In the genomic region with DNA sequence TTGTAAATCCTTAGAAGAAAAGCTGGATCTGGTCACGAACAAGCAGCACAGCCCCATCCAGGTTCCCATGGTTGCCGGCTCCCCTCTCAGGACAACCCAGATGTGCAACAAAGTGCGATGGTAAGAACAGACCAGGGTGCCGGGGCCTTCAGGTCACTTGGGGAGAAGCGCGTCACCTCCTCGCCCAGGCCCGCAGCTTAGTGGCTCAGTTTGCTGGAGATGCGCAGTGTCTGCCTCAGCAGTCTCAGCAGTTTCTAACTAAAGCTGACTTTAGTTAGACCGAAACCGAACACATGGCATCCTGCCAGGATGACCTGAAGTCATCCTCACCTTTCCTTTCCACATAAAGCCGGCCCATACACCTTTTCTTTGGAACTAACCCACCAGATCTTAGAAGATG, we compare ENCODE assay signal across 8 cellular contexts.
A peak's percentile ranks its signal among the peaks of the same experiment; 100 is the strongest.
DNase-seq lines count a peak whose midpoint lies in the region; ATAC-seq and TF ChIP-seq lines count a peak whose summit lies in the region.
"Not testable (repeated sequence)": the region's sequence is repeated elsewhere in the genome, so short reads cannot be mapped to it uniquely, and the experiment has no call there.

No MANE protein-coding gene starts in this region.

- H4K20me1 ChIP-seq in MM.1S (ENCODE audit: insufficient read depth, low read length); osteoblast (ENCODE audit: insufficient read depth, low read length): not testable (repeated sequence)

- POLR2A ChIA-PET in activated CD4-positive, alpha-beta memory T cell treated with anti-CD3 and anti-CD28 coated beads, Interleukin-2, amount 10 ng/mL, durations not matched to agents 7 days and 5 days (lab: Charles Lee) = not testable (repeated sequence)

- intact Hi-C loops in esophagus squamous epithelium (cut with DNase I); right lobe of liver (cut with DNase I): not testable (repeated sequence)

- CTCF ChIA-PET in activated CD4-positive, alpha-beta memory T cell treated with anti-CD3 and anti-CD28 coated beads, Interleukin-2, amount 10 ng/mL, durations not matched to agents 7 days and 5 days (lab: Charles Lee) = interaction anchor here (0.8 kb wide), 1 partner anchor 34 kb away, joined by 3 read pairs; no protein-coding TSS in a partner anchor

- not testable (repeated sequence) for TF ChIP-seq CTCF in MM.1S (IDR thresholded peaks at IDR 0.05; ENCODE audit: low read length); esophagus squamous epithelium (IDR thresholded peaks at IDR 0.05); right lobe of liver (IDR thresholded peaks at IDR 0.05); osteoblast (IDR thresholded peaks at IDR 0.05; ENCODE audit: extremely low read depth, low read depth, low read length)

- H3F3A ChIP-seq in MM.1S (ENCODE audit: insufficient read depth, low read length) = not testable (repeated sequence)

- not testable (repeated sequence) for H3K9me3 Mint-ChIP-seq in CD4-positive, CD25-positive, alpha-beta regulatory T cell; activated CD4-positive, alpha-beta memory T cell treated with anti-CD3 and anti-CD28 coated beads, Interleukin-2, amount 10 ng/mL, durations not matched to agents 7 days and 5 days; activated naive CD4-positive, alpha-beta T cell treated with anti-CD3 and anti-CD28 coated beads, Interleukin-2, amount 50 U/mL, for 72 hours; stimulated activated naive CD8-positive, alpha-beta T cell treated with anti-CD3 and anti-CD28 coated beads, Interleukin-15, Interleukin-2, amounts not matched to agents 100 ng/mL and 50 ng/mL, for 24 hours

- ATAC-seq in CD4-positive, CD25-positive, alpha-beta regulatory T cell (ENCODE audit: low read depth in 2 of 2); right lobe of liver: not testable (repeated sequence)
- peak in 1 of 2 donors; percentile 16 for ATAC-seq in activated naive CD4-positive, alpha-beta T cell treated with anti-CD3 and anti-CD28 coated beads, Interleukin-2, amount 50 U/mL, for 72 hours

- 35 to 50% methylated on average over 3 to 8 of the region's 12 CpGs for WGBS in esophagus squamous epithelium, 2 donors
- WGBS in right lobe of liver (ENCODE audit: insufficient coverage, low coverage, low lambda C conversion rate, missing lambda C conversion rate) = 0% methylated on average over 2 of the region's 12 CpGs

- not testable (repeated sequence) for DNase-seq in CD4-positive, CD25-positive, alpha-beta regulatory T cell; activated naive CD4-positive, alpha-beta T cell treated with anti-CD3 and anti-CD28 coated beads, Interleukin-2, amount 50 U/mL, for 72 hours (ENCODE audit: low spot score in 2 of 2); esophagus squamous epithelium (lab: John Stamatoyannopoulos, UW); right lobe of liver; osteoblast (ENCODE audit: insufficient read length, low spot score, missing footprints)
- peak; percentile 13 for DNase-seq in MM.1S
- peak; percentile 15 for DNase-seq in activated CD4-positive, alpha-beta memory T cell treated with anti-CD3 and anti-CD28 coated beads, Interleukin-2, amount 10 ng/mL, durations not matched to agents 7 days and 5 days

- H3K4me2 ChIP-seq in MM.1S (ENCODE audit: low read depth, low read length); osteoblast (ENCODE audit: insufficient read depth, low read length): not testable (repeated sequence)

- peaks cover 40% of the 10 kb centered on the region for H3K36me3 ChIP-seq in CD4-positive, CD25-positive, alpha-beta regulatory T cell (ENCODE audit: control insufficient read depth, insufficient read depth, low read length)
- H3K36me3 ChIP-seq in MM.1S (replicated peaks; ENCODE audit: insufficient read depth, low read length); esophagus squamous epithelium; right lobe of liver; osteoblast (ENCODE audit: insufficient read depth, low read length): not testable (repeated sequence)

- H3K9me3 ChIP-seq in CD4-positive, CD25-positive, alpha-beta regulatory T cell (ENCODE audit: control insufficient read depth in 2 of 2, low read length in 2 of 2); MM.1S (replicated peaks; ENCODE audit: insufficient read depth, low read length); esophagus squamous epithelium; right lobe of liver; osteoblast (ENCODE audit: low read depth, low read length): not testable (repeated sequence)

- H3K27me3 Mint-ChIP-seq in CD4-positive, CD25-positive, alpha-beta regulatory T cell; activated CD4-positive, alpha-beta memory T cell treated with anti-CD3 and anti-CD28 coated beads, Interleukin-2, amount 10 ng/mL, durations not matched to agents 7 days and 5 days; stimulated activated naive CD8-positive, alpha-beta T cell treated with anti-CD3 and anti-CD28 coated beads, Interleukin-15, Interleukin-2, amounts not matched to agents 100 ng/mL and 50 ng/mL, for 24 hours: not testable (repeated sequence)

- H3K4me3 Mint-ChIP-seq in CD4-positive, CD25-positive, alpha-beta regulatory T cell = peak overlapping the region in 2 of 4 donors; percentile 43 to 78
- H3K4me3 Mint-ChIP-seq in activated CD4-positive, alpha-beta memory T cell treated with anti-CD3 and anti-CD28 coated beads, Interleukin-2, amount 10 ng/mL, durations not matched to agents 7 days and 5 days = not testable (repeated sequence)
- H3K4me3 Mint-ChIP-seq in stimulated activated naive CD8-positive, alpha-beta T cell treated with anti-CD3 and anti-CD28 coated beads, Interleukin-15, Interleukin-2, amounts not matched to agents 100 ng/mL and 50 ng/mL, for 24 hours = peak overlapping the region; percentile 12

- H3K4me1 ChIP-seq in CD4-positive, CD25-positive, alpha-beta regulatory T cell (ENCODE audit: control insufficient read depth, insufficient read depth, low read length, poor library complexity, severe bottlenecking) = peaks cover 11% of the 10 kb centered on the region
- H3K4me1 ChIP-seq in MM.1S (ENCODE audit: low read length); osteoblast (ENCODE audit: insufficient read depth, low read length): not testable (repeated sequence)
- H3K4me1 ChIP-seq in esophagus squamous epithelium (peaks cover 0 to 19% (median 4%) of the 10 kb centered on the region in 3 donors), right lobe of liver (peaks cover 0 to 39% (median 18%) of the 10 kb centered on the region in 4 donors)

- not testable (repeated sequence) for TF ChIP-seq POLR2A in esophagus squamous epithelium (IDR thresholded peaks at IDR 0.05); right lobe of liver (IDR thresholded peaks at IDR 0.05)

- H3K36me3 Mint-ChIP-seq in CD4-positive, CD25-positive, alpha-beta regulatory T cell = peaks cover 33% of the 10 kb centered on the region
- peaks cover 57% of the 10 kb centered on the region for H3K36me3 Mint-ChIP-seq in activated CD4-positive, alpha-beta memory T cell treated with anti-CD3 and anti-CD28 coated beads, Interleukin-2, amount 10 ng/mL, durations not matched to agents 7 days and 5 days (ENCODE audit: low read depth)
- H3K36me3 Mint-ChIP-seq in activated naive CD4-positive, alpha-beta T cell treated with anti-CD3 and anti-CD28 coated beads, Interleukin-2, amount 50 U/mL, for 72 hours = peaks cover 24 to 41% of the 10 kb centered on the region in 2 donors
- H3K36me3 Mint-ChIP-seq in stimulated activated naive CD8-positive, alpha-beta T cell treated with anti-CD3 and anti-CD28 coated beads, Interleukin-15, Interleukin-2, amounts not matched to agents 100 ng/mL and 50 ng/mL, for 24 hours (ENCODE audit: low read depth) = peaks cover 64% of the 10 kb centered on the region

- H3K4me1 Mint-ChIP-seq in CD4-positive, CD25-positive, alpha-beta regulatory T cell = peaks cover 13 to 72% (median 40%) of the 10 kb centered on the region in 4 donors
- peaks cover 59% of the 10 kb centered on the region for H3K4me1 Mint-ChIP-seq in activated CD4-positive, alpha-beta memory T cell treated with anti-CD3 and anti-CD28 coated beads, Interleukin-2, amount 10 ng/mL, durations not matched to agents 7 days and 5 days
- peaks cover 66% of the 10 kb centered on the region for H3K4me1 Mint-ChIP-seq in stimulated activated naive CD8-positive, alpha-beta T cell treated with anti-CD3 and anti-CD28 coated beads, Interleukin-15, Interleukin-2, amounts not matched to agents 100 ng/mL and 50 ng/mL, for 24 hours (ENCODE audit: low read depth)

- not testable (repeated sequence) for H3K9me2 ChIP-seq in MM.1S (replicated peaks; ENCODE audit: insufficient read depth, low read length)

- peak overlapping the region; percentile 23 for H3K27ac ChIP-seq in CD4-positive, CD25-positive, alpha-beta regulatory T cell (ENCODE audit: insufficient read depth, low read length, poor library complexity, severe bottlenecking)
- not testable (repeated sequence) for H3K27ac ChIP-seq in MM.1S (ENCODE audit: low read length)
- H3K27ac ChIP-seq in esophagus squamous epithelium (peak overlapping the region in 3 of 4 donors; percentile 34 to 74 (median 63)), right lobe of liver (peak overlapping the region; percentile 82 to 95 (median 93)), osteoblast (ENCODE audit: low read depth, low read length) (peak overlapping the region; percentile 19)

- H3K27ac Mint-ChIP-seq in CD4-positive, CD25-positive, alpha-beta regulatory T cell = peak overlapping the region; percentile 52 to 90 (median 89)
- H3K27ac Mint-ChIP-seq in activated CD4-positive, alpha-beta memory T cell treated with anti-CD3 and anti-CD28 coated beads, Interleukin-2, amount 10 ng/mL, durations not matched to agents 7 days and 5 days = peak overlapping the region; percentile 36
- H3K27ac Mint-ChIP-seq in activated naive CD4-positive, alpha-beta T cell treated with anti-CD3 and anti-CD28 coated beads, Interleukin-2, amount 50 U/mL, for 72 hours = peak overlapping the region; percentile 82 to 94
- peak overlapping the region; percentile 90 for H3K27ac Mint-ChIP-seq in stimulated activated naive CD8-positive, alpha-beta T cell treated with anti-CD3 and anti-CD28 coated beads, Interleukin-15, Interleukin-2, amounts not matched to agents 100 ng/mL and 50 ng/mL, for 24 hours

- H3K9ac ChIP-seq in MM.1S (ENCODE audit: low read length) = not testable (repeated sequence)

- not testable (repeated sequence) for H3K79me2 ChIP-seq in MM.1S (ENCODE audit: low read length); osteoblast (ENCODE audit: insufficient read depth, low read length)

- not testable (repeated sequence) for H3K27me3 ChIP-seq in CD4-positive, CD25-positive, alpha-beta regulatory T cell (ENCODE audit: control insufficient read depth, insufficient read depth, low read length); MM.1S (replicated peaks; ENCODE audit: insufficient read depth, low read length); esophagus squamous epithelium; right lobe of liver; osteoblast (ENCODE audit: insufficient read depth, low read length)

- H3K4me3 ChIP-seq in CD4-positive, CD25-positive, alpha-beta regulatory T cell (ENCODE audit: low read depth, low read length); MM.1S (ENCODE audit: low read length); esophagus squamous epithelium; right lobe of liver; osteoblast (ENCODE audit: insufficient read depth, low read length): not testable (repeated sequence)

- H2AFZ ChIP-seq in MM.1S (ENCODE audit: low read length); osteoblast (ENCODE audit: low read length): not testable (repeated sequence)

Comparison
In these comparisons a context has a peak if more than half of its experiments do, and no peak if none do; other contexts are left out.
1. H3K27ac Mint-ChIP-seq: peak in every context shown above with its lines; median percentile 90 in stimulated activated naive CD8-positive, alpha-beta T cell treated with anti-CD3 and anti-CD28 coated beads, Interleukin-15, Interleukin-2, amounts not matched to agents 100 ng/mL and 50 ng/mL, for 24 hours; 89 in CD4-positive, CD25-positive, alpha-beta regulatory T cell; 88 in activated naive CD4-positive, alpha-beta T cell treated with anti-CD3 and anti-CD28 coated beads, Interleukin-2, amount 50 U/mL, for 72 hours; 36 in activated CD4-positive, alpha-beta memory T cell treated with anti-CD3 and anti-CD28 coated beads, Interleukin-2, amount 10 ng/mL, durations not matched to agents 7 days and 5 days.